ENCODE assay signal across 20 cellular contexts in genomic region chr16:86061318-86061695, GRCh38.
"Had no signal": no experiment of that assay in that cellular context is flagged by ENCODE, and none has a peak within 500 bp of the region (broad histone marks: within the 10 kb centered on the region; RNA-seq: fewer than 3 reads in every experiment).

No MANE protein-coding gene starts in this region.

- H3K4me1 Mint-ChIP-seq: central memory CD8-positive, alpha-beta T cell; memory B cell; naive thymus-derived CD4-positive, alpha-beta T cell; stimulated activated naive B cell treated with anti-CD40 and anti-IgM and Interleukin-4, amounts not matched to agents 10 μg/mL and 1 μg/mL and 100 μg/mL, for 72 hours had no signal

- ATAC-seq: activated CD8-positive, alpha-beta T cell treated with anti-CD3 and anti-CD28 coated beads for 36 hours; naive thymus-derived CD4-positive, alpha-beta T cell; stimulated activated naive B cell treated with anti-CD40 and anti-IgM and Interleukin-4, amounts not matched to agents 10 μg/mL and 1 μg/mL and 100 μg/mL, for 72 hours had no signal

- H3K27me3 ChIP-seq: thyroid gland had no signal

- H3K9me3 Mint-ChIP-seq: activated CD8-positive, alpha-beta T cell treated with anti-CD3 and anti-CD28 coated beads for 36 hours; activated naive CD4-positive, alpha-beta T cell treated with anti-CD3 and anti-CD28 coated beads for 36 hours; central memory CD8-positive, alpha-beta T cell; memory B cell; naive thymus-derived CD4-positive, alpha-beta T cell; stimulated activated naive B cell treated with anti-CD40 and anti-IgM and Interleukin-4, amounts not matched to agents 10 μg/mL and 1 μg/mL and 100 μg/mL, for 72 hours had no signal

- H3K27ac ChIP-seq: brain microvascular endothelial cell, neutrophil, parathyroid adenoma had no signal

- H3K36me3 ChIP-seq: brain microvascular endothelial cell, neutrophil, thyroid gland had no signal

- DNase-seq: activated CD4-positive, alpha-beta T cell treated with anti-CD3 and anti-CD28 coated beads for 48 hours; activated CD4-positive, CD25-positive, alpha-beta regulatory T cell; activated CD8-positive, alpha-beta T cell treated with anti-CD3 and anti-CD28 coated beads for 36 hours; activated naive CD4-positive, alpha-beta T cell treated with anti-CD3 and anti-CD28 coated beads for 36 hours; activated T-cell treated with anti-CD3 and anti-CD28 coated beads, Interleukin-2, amount 50 U/mL, for 1 hour; aorta; brain microvascular endothelial cell; effector CD8-positive, alpha-beta T cell; hippocampal formation; left colon; naive thymus-derived CD4-positive, alpha-beta T cell; stimulated activated naive B cell treated with anti-CD40 and anti-IgM and Interleukin-4, amounts not matched to agents 10 μg/mL and 1 μg/mL and 100 μg/mL, for 72 hours; T1000; thyroid gland had no signal

- H3K36me3 Mint-ChIP-seq: memory B cell; naive thymus-derived CD4-positive, alpha-beta T cell; stimulated activated naive B cell treated with anti-CD40 and anti-IgM and Interleukin-4, amounts not matched to agents 10 μg/mL and 1 μg/mL and 100 μg/mL, for 72 hours had no signal

- H3K4me3 Mint-ChIP-seq: activated CD8-positive, alpha-beta T cell treated with anti-CD3 and anti-CD28 coated beads for 36 hours; activated naive CD4-positive, alpha-beta T cell treated with anti-CD3 and anti-CD28 coated beads for 36 hours; central memory CD8-positive, alpha-beta T cell; memory B cell; naive thymus-derived CD4-positive, alpha-beta T cell; stimulated activated naive B cell treated with anti-CD40 and anti-IgM and Interleukin-4, amounts not matched to agents 10 μg/mL and 1 μg/mL and 100 μg/mL, for 72 hours had no signal

- H3K9me3 ChIP-seq: neutrophil, thyroid gland had no signal

- FAIRE-seq: endothelial cell of umbilical vein, islet of Langerhans had no signal

- H3K27ac Mint-ChIP-seq: activated CD8-positive, alpha-beta T cell treated with anti-CD3 and anti-CD28 coated beads for 36 hours; activated naive CD4-positive, alpha-beta T cell treated with anti-CD3 and anti-CD28 coated beads for 36 hours; memory B cell; naive thymus-derived CD4-positive, alpha-beta T cell had no signal

- H3K4me3 ChIP-seq: thyroid gland had no signal

- H3K4me1 ChIP-seq: parathyroid adenoma, thyroid gland had no signal
